Comparison of ENCODE assay signal across 6 cellular contexts in the genomic region with DNA sequence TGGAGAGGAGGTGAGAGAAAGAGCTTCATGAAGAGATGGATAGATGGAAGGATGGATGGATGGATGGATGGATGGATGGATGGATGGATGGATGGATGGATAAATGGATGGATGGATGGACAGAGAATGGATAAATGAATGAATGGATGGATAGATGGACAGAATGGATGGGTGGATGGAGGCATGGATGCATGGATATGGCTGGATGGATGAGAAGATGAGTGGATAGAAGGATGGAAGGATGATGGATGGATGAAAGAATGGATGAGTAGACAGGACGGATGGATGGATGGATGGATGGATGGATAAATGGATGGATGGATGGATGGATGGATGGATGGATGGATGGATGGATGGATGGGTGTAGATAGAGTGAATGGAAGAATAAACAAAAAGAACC.
A peak's percentile ranks its signal among the peaks of the same experiment; 100 is the strongest.
DNase-seq lines count a peak whose midpoint lies in the region; ATAC-seq, FAIRE-seq and TF ChIP-seq lines count a peak whose summit lies in the region.
"Not testable (repeated sequence)": the region's sequence is repeated elsewhere in the genome, so short reads cannot be mapped to it uniquely, and the experiment has no call there.

No MANE protein-coding gene starts in this region.

- peaks cover 5 to 33% of the 10 kb centered on the region in 2 experiments; a peak in 4 of 5 replicates for H3K27me3 ChIP-seq in K562 (ENCODE audit: control insufficient read depth in 2 of 2, insufficient read depth in 2 of 2, low read length in 2 of 2)
- not testable (repeated sequence) for H3K27me3 ChIP-seq in neuronal stem cell (ENCODE audit: control insufficient read depth in 3 of 3, insufficient read depth in 3 of 3, low read depth in 1 of 3, low read length in 3 of 3)

- not testable (repeated sequence) for H3K4ac ChIP-seq in neuronal stem cell (ENCODE audit: low read length)

- not testable (repeated sequence) for H3K9ac ChIP-seq in K562 (ENCODE audit: insufficient read depth in 1 of 2, low read depth in 2 of 2, low read length in 2 of 2)
- H3K9ac ChIP-seq in neuronal stem cell (ENCODE audit: low read depth, low read length, poor library complexity) = peak overlapping the region; percentile 44

- H2BK120ac ChIP-seq in neuronal stem cell (ENCODE audit: low read depth, low read length) = not testable (repeated sequence)

- BruUV-seq in K562 (replicated peaks; lab: Mats Ljungman, UMichigan) = not testable (repeated sequence)

- H3K4me1 Mint-ChIP-seq in T-helper 1 cell treated with Interleukin-12 subunit alpha and Interleukin-12 subunit beta and Interleukin-4 antibody, amounts not matched to agents 30 μg/mL and 1 μg/mL, for 36 hours (ENCODE audit: low read depth); endothelial cell (ENCODE audit: unreplicated experiment); glutamatergic neuron (ENCODE audit: low read depth, unreplicated experiment): not testable (repeated sequence)

- peak overlapping the region; percentile 33 for H3K27ac Mint-ChIP-seq in T-helper 1 cell treated with Interleukin-12 subunit alpha and Interleukin-12 subunit beta and Interleukin-4 antibody, amounts not matched to agents 30 μg/mL and 1 μg/mL, for 36 hours
- H3K27ac Mint-ChIP-seq in endothelial cell (ENCODE audit: unreplicated experiment) (peak overlapping the region; percentile 16), glutamatergic neuron (ENCODE audit: unreplicated experiment) (peak overlapping the region; percentile 13)

- TF ChIP-seq RAD21 in K562 (CRISPR knock-in tag; conservative IDR thresholded peaks at IDR 0.05 in 1 of 2, IDR thresholded peaks at IDR 0.05 in 1 of 2) = not testable (repeated sequence)

- not testable (repeated sequence) for ATAC-seq in K562

- H3K23ac ChIP-seq in neuronal stem cell (ENCODE audit: low read depth, low read length, poor library complexity) = not testable (repeated sequence)

- not testable (repeated sequence) for H3K14ac ChIP-seq in neuronal stem cell (ENCODE audit: low read length)

- 0% methylated on average over 1 of the region's 1 CpG for WGBS in K562 (ENCODE audit: insufficient coverage, low coverage, missing lambda C conversion rate)
- 100% methylated on average over 1 of the region's 1 CpG; no CpG with 5 or more reads in 1 of the 2 donors for WGBS in neuronal stem cell (ENCODE audit: extremely low coverage in 2 of 2, insufficient read length in 2 of 2, insufficient replicate concordance in 1 of 2), 2 donors

- not testable (repeated sequence) for H3K9me3 Mint-ChIP-seq in T-helper 1 cell treated with Interleukin-12 subunit alpha and Interleukin-12 subunit beta and Interleukin-4 antibody, amounts not matched to agents 30 μg/mL and 1 μg/mL, for 36 hours; endothelial cell (ENCODE audit: unreplicated experiment); glutamatergic neuron (ENCODE audit: unreplicated experiment)

- H3K79me1 ChIP-seq in neuronal stem cell (ENCODE audit: low read depth, low read length) = not testable (repeated sequence)

- not testable (repeated sequence) for H4K91ac ChIP-seq in neuronal stem cell (ENCODE audit: low read depth, low read length, poor library complexity)

- not testable (repeated sequence) for TF ChIP-seq CTCF in HEK293 (tag by site-specific recombination; IDR thresholded peaks at IDR 0.05); K562 (IDR thresholded peaks at IDR 0.05 in 2 of 3, conservative IDR thresholded peaks at IDR 0.05 in 1 of 3; ENCODE audit: insufficient read depth in 2 of 3, low read depth in 1 of 3, low read length in 3 of 3); endothelial cell (IDR thresholded peaks at IDR 0.05; ENCODE audit: unreplicated experiment); glutamatergic neuron (IDR thresholded peaks at IDR 0.05; ENCODE audit: partially characterized antibody, unreplicated experiment)

- intact Hi-C loops in K562 (cut with micrococcal nuclease) = not testable (repeated sequence)

- H3K36me3 ChIP-seq in HEK293 (ENCODE audit: control insufficient read depth in 2 of 2, insufficient read depth in 1 of 2, low read length in 2 of 2); K562 (ENCODE audit: control insufficient read depth, insufficient read depth, low read length); neuronal stem cell (replicated peaks in 1 of 2; ENCODE audit: control insufficient read depth in 2 of 2, insufficient read depth in 2 of 2, low read length in 2 of 2): not testable (repeated sequence)

- H3K9me3 ChIP-seq in HEK293 (ENCODE audit: control insufficient read depth, insufficient read depth, low read depth, low read length); K562 (replicated peaks; ENCODE audit: control insufficient read depth, insufficient read depth, low read depth, low read length); neuronal stem cell (replicated peaks in 1 of 2; ENCODE audit: control insufficient read depth in 2 of 2, insufficient read depth in 1 of 2, low read depth in 1 of 2, low read length in 2 of 2): not testable (repeated sequence)

- FAIRE-seq in K562 (lab: Jason Lieb, UNC) = not testable (repeated sequence)

- not testable (repeated sequence) for H3K79me2 ChIP-seq in K562 (ENCODE audit: control insufficient read depth, insufficient read depth, low read length)

- H2AFZ ChIP-seq in K562 (ENCODE audit: low read depth, low read length); neuronal stem cell (ENCODE audit: low read length): not testable (repeated sequence)

- not testable (repeated sequence) for H3K4me3 Mint-ChIP-seq in T-helper 1 cell treated with Interleukin-12 subunit alpha and Interleukin-12 subunit beta and Interleukin-4 antibody, amounts not matched to agents 30 μg/mL and 1 μg/mL, for 36 hours; endothelial cell (ENCODE audit: unreplicated experiment)
- H3K4me3 Mint-ChIP-seq in glutamatergic neuron (ENCODE audit: unreplicated experiment) = peak overlapping the region; percentile 22

- H4K8ac ChIP-seq in neuronal stem cell (ENCODE audit: low read depth, low read length) = not testable (repeated sequence)

- not testable (repeated sequence) for H3K27ac ChIP-seq in HEK293 (ENCODE audit: extremely low read depth, low read depth, low read length); K562 (ENCODE audit: extremely low read depth, low read depth, low read length); neuronal stem cell (replicated peaks; ENCODE audit: low read length)

- H4K20me1 ChIP-seq in K562 (replicated peaks; ENCODE audit: control insufficient read depth, insufficient read depth, low read length) = not testable (repeated sequence)

- not testable (repeated sequence) for H3K36me3 Mint-ChIP-seq in T-helper 1 cell treated with Interleukin-12 subunit alpha and Interleukin-12 subunit beta and Interleukin-4 antibody, amounts not matched to agents 30 μg/mL and 1 μg/mL, for 36 hours (ENCODE audit: low read depth); endothelial cell (ENCODE audit: low read depth, unreplicated experiment); glutamatergic neuron (ENCODE audit: unreplicated experiment)

- CTCF ChIA-PET in HEK293 (lab: Yijun Ruan, JAX) = interaction anchor here (0.6 kb wide), 2 partner anchors 157 to 943 kb away, joined by 3 to 4 read pairs; no protein-coding TSS in a partner anchor
- CTCF ChIA-PET in K562 (lab: Yijun Ruan, JAX; ENCODE audit: low intra/inter-chr PET ratio) = not testable (repeated sequence)

- not testable (repeated sequence) for TF ChIP-seq POLR2A in K562 (conservative IDR thresholded peaks at IDR 0.05)

- not testable (repeated sequence) for H2BK5ac ChIP-seq in neuronal stem cell (ENCODE audit: low read length)

- H3K27me3 Mint-ChIP-seq in T-helper 1 cell treated with Interleukin-12 subunit alpha and Interleukin-12 subunit beta and Interleukin-4 antibody, amounts not matched to agents 30 μg/mL and 1 μg/mL, for 36 hours (ENCODE audit: low read depth); endothelial cell (ENCODE audit: unreplicated experiment); glutamatergic neuron (ENCODE audit: unreplicated experiment): not testable (repeated sequence)

- not testable (repeated sequence) for H2AK5ac ChIP-seq in neuronal stem cell (ENCODE audit: low read depth, low read length)

- H2BK15ac ChIP-seq in neuronal stem cell (ENCODE audit: low read length) = not testable (repeated sequence)

- not testable (repeated sequence) for H3K4me3 ChIP-seq in HEK293 (ENCODE audit: low read depth, low read length); K562; neuronal stem cell (ENCODE audit: low read length in 2 of 2)

- not testable (repeated sequence) for H3K18ac ChIP-seq in neuronal stem cell (ENCODE audit: low read length)

- TF ChIP-seq EP300 in K562 (IDR thresholded peaks at IDR 0.05; ENCODE audit: low read length) = not testable (repeated sequence)

- H2BK12ac ChIP-seq in neuronal stem cell (ENCODE audit: low read length) = not testable (repeated sequence)

- POLR2A ChIA-PET in HEK293 (lab: Yijun Ruan, JAX) = not testable (repeated sequence)
- POLR2A ChIA-PET in K562 (lab: Yijun Ruan, JAX) = interaction anchor here (0.6 to 0.8 kb wide), 2 partner anchors 11 to 69 kb away, joined by 3 read pairs; no protein-coding TSS in a partner anchor

- not testable (repeated sequence) for H3K4me2 ChIP-seq in K562 (ENCODE audit: insufficient read depth, low read length); neuronal stem cell (ENCODE audit: insufficient read depth, low read length, poor library complexity, severe bottlenecking)

- not testable (repeated sequence) for H3K4me1 ChIP-seq in HEK293 (ENCODE audit: control insufficient read depth, insufficient read depth, low read length); K562 (replicated peaks in 1 of 2; ENCODE audit: control insufficient read depth in 2 of 2, insufficient read depth in 2 of 2, low read length in 2 of 2); neuronal stem cell (ENCODE audit: control insufficient read depth in 2 of 2, insufficient read depth in 1 of 2, low read depth in 1 of 2, low read length in 2 of 2)

- not testable (repeated sequence) for H3K9me1 ChIP-seq in K562 (ENCODE audit: control insufficient read depth, insufficient read depth, low read length)

- in situ Hi-C loops in K562 (cut with MboI) = not testable (repeated sequence)

- DNase-seq in K562 (ENCODE audit: extremely low read depth in 1 of 4, low spot score in 3 of 4); endothelial cell (ENCODE audit: low spot score); glutamatergic neuron; neuronal stem cell (ENCODE audit: low spot score): not testable (repeated sequence)

TF ChIP-seq in HEK293, 187 proteins besides CTCF, POLR2A, EP300 and RAD21 (continues in another document):
- TF ChIP-seq ZBTB17 (tag by site-specific recombination; IDR thresholded peaks at IDR 0.05) = peak; percentile 93

TF ChIP-seq in K562, 482 proteins besides CTCF, POLR2A, EP300 and RAD21:
- TF ChIP-seq EHMT2 (IDR thresholded peaks at IDR 0.05) = 0 out of 2 replicates have a peak, but pooled peaks have one; percentile 35
